In genomic region chr12:46519407-46519806, GRCh38 we compare ENCODE assay signal across 20 cellular contexts.
DNase-seq lines count a peak whose midpoint lies in the region; ATAC-seq and TF ChIP-seq lines count a peak whose summit lies in the region.
"Had no signal": no experiment of that assay in that cellular context is flagged by ENCODE, and none has a peak within 500 bp of the region (broad histone marks: within the 10 kb centered on the region; RNA-seq: fewer than 3 reads in every experiment).

No MANE protein-coding gene starts in this region.

- H3K4me1 ChIP-seq in tibial nerve (peaks cover 0 to 52% (median 14%) of the 10 kb centered on the region in 4 donors), adrenal gland (replicated peaks in 1 of 2) (peaks cover 0 to 6% of the 10 kb centered on the region in 2 donors)
- H3K4me1 ChIP-seq: HAP-1 had no signal

- 100% methylated on average over 1 of the region's 1 CpG for WGBS in tibial nerve, 2 donors
- 94 to 100% (median 97%) methylated on average over 1 of the region's 1 CpG for WGBS in adrenal gland, 4 donors

- H3K27ac Mint-ChIP-seq in activated T-cell treated with anti-CD3 and anti-CD28 coated beads, Interleukin-2, amount 50 U/mL, for 72 hours: peak overlapping the region; percentile 47
- peak overlapping the region; percentile 68 for H3K27ac Mint-ChIP-seq in activated T-helper 2 cell treated with anti-CD3 and anti-CD28 coated beads, Interferon-gamma antibody, Interleukin-2, Interleukin-4, amounts not matched to agents 10 μg/mL and 5 μg/mL and 100 μg/mL, durations not matched to agents 14 hours and 24 hours and 36 hours
- peak overlapping the region in 6 of 10 donors; percentile 14 to 78 (median 38) for H3K27ac Mint-ChIP-seq in naive thymus-derived CD8-positive, alpha-beta T cell
- H3K27ac Mint-ChIP-seq: CD8-positive, alpha-beta T cell had no signal

- TF ChIP-seq CTCF in tibial nerve (IDR thresholded peaks at IDR 0.05): no peak
- TF ChIP-seq CTCF in adrenal gland (IDR thresholded peaks at IDR 0.05): no peak

- no peaks in the 10 kb centered on the region for H3K9me3 ChIP-seq in tibial nerve
- no peaks in the 10 kb centered on the region for H3K9me3 ChIP-seq in adrenal gland (replicated peaks in 1 of 3)
- H3K9me3 ChIP-seq: HAP-1, left lung, SJCRH30, spleen had no signal

- peaks cover 5 to 10% of the 10 kb centered on the region in 2 donors for H3K9me3 Mint-ChIP-seq in activated T-cell treated with anti-CD3 and anti-CD28 coated beads, Interleukin-2, amount 50 U/mL, for 72 hours
- peaks cover 8% of the 10 kb centered on the region for H3K9me3 Mint-ChIP-seq in activated T-helper 2 cell treated with anti-CD3 and anti-CD28 coated beads, Interferon-gamma antibody, Interleukin-2, Interleukin-4, amounts not matched to agents 10 μg/mL and 5 μg/mL and 100 μg/mL, durations not matched to agents 14 hours and 24 hours and 36 hours
- H3K9me3 Mint-ChIP-seq in naive thymus-derived CD8-positive, alpha-beta T cell: no peaks in the 10 kb centered on the region
- H3K9me3 Mint-ChIP-seq: CD8-positive, alpha-beta T cell had no signal

- H3K36me3 ChIP-seq in tibial nerve: no peaks in the 10 kb centered on the region
- H3K36me3 ChIP-seq in adrenal gland (replicated peaks in 1 of 2): no peaks in the 10 kb centered on the region
- H3K36me3 ChIP-seq: HAP-1, left lung, SJCRH30, spleen had no signal

- H3K4me3 Mint-ChIP-seq in activated T-cell treated with anti-CD3 and anti-CD28 coated beads, Interleukin-2, amount 50 U/mL, for 72 hours: peak overlapping the region; percentile 48 to 68
- H3K4me3 Mint-ChIP-seq in activated T-helper 2 cell treated with anti-CD3 and anti-CD28 coated beads, Interferon-gamma antibody, Interleukin-2, Interleukin-4, amounts not matched to agents 10 μg/mL and 5 μg/mL and 100 μg/mL, durations not matched to agents 14 hours and 24 hours and 36 hours (ENCODE audit: low read depth): no peak overlapping the region
- no peak overlapping the region for H3K4me3 Mint-ChIP-seq in naive thymus-derived CD8-positive, alpha-beta T cell
- H3K4me3 Mint-ChIP-seq: CD8-positive, alpha-beta T cell had no signal

- H3K36me3 Mint-ChIP-seq in activated T-cell treated with anti-CD3 and anti-CD28 coated beads, Interleukin-2, amount 50 U/mL, for 72 hours (ENCODE audit: insufficient read depth in 2 of 2): peaks cover 8 to 12% of the 10 kb centered on the region in 2 donors
- peaks cover 18% of the 10 kb centered on the region for H3K36me3 Mint-ChIP-seq in activated T-helper 2 cell treated with anti-CD3 and anti-CD28 coated beads, Interferon-gamma antibody, Interleukin-2, Interleukin-4, amounts not matched to agents 10 μg/mL and 5 μg/mL and 100 μg/mL, durations not matched to agents 14 hours and 24 hours and 36 hours (ENCODE audit: low read depth)
- H3K36me3 Mint-ChIP-seq in naive thymus-derived CD8-positive, alpha-beta T cell: no peaks in the 10 kb centered on the region
- H3K36me3 Mint-ChIP-seq: CD8-positive, alpha-beta T cell had no signal

- TF ChIP-seq POLR2A in tibial nerve (IDR thresholded peaks at IDR 0.05) (no peak), adrenal gland (IDR thresholded peaks at IDR 0.05) (no peak)

- H3K27me3 ChIP-seq in tibial nerve (no peaks in the 10 kb centered on the region), adrenal gland (no peaks in the 10 kb centered on the region)
- H3K27me3 ChIP-seq: foreskin keratinocyte, left lung, SJCRH30, spleen had no signal

- H3K27me3 Mint-ChIP-seq in activated T-cell treated with anti-CD3 and anti-CD28 coated beads, Interleukin-2, amount 50 U/mL, for 72 hours (ENCODE audit: low read depth): no peaks in the 10 kb centered on the region
- no peaks in the 10 kb centered on the region for H3K27me3 Mint-ChIP-seq in activated T-helper 2 cell treated with anti-CD3 and anti-CD28 coated beads, Interferon-gamma antibody, Interleukin-2, Interleukin-4, amounts not matched to agents 10 μg/mL and 5 μg/mL and 100 μg/mL, durations not matched to agents 14 hours and 24 hours and 36 hours (ENCODE audit: low read depth)
- no peaks in the 10 kb centered on the region for H3K27me3 Mint-ChIP-seq in naive thymus-derived CD8-positive, alpha-beta T cell

- POLR2A ChIA-PET in naive thymus-derived CD8-positive, alpha-beta T cell (lab: Charles Lee): interaction anchor here (1.0 kb wide), 1 partner anchor 106 kb away, joined by 3 read pairs; no protein-coding TSS in a partner anchor

- H3K4me3 ChIP-seq in tibial nerve: no peak overlapping the region
- H3K4me3 ChIP-seq in adrenal gland: no peak overlapping the region
- H3K4me3 ChIP-seq: HAP-1, left lung, SJCRH30, spleen had no signal

- DNase-seq in activated T-cell treated with anti-CD3 and anti-CD28 coated beads, Interleukin-2, amount 50 U/mL, for 72 hours: no peak
- DNase-seq in activated T-cell treated with anti-CD3 and anti-CD28 coated beads, Interleukin-2, amount 50 U/mL, for 48 hours: no peak
- no peak for DNase-seq in activated T-helper 2 cell treated with anti-CD3 and anti-CD28 coated beads, Interferon-gamma antibody, Interleukin-2, Interleukin-4, amounts not matched to agents 10 μg/mL and 5 μg/mL and 100 μg/mL, durations not matched to agents 14 hours and 24 hours and 36 hours (ENCODE audit: low spot score)
- DNase-seq in naive thymus-derived CD8-positive, alpha-beta T cell: no peak
- DNase-seq in tibial nerve (ENCODE audit: low spot score in 2 of 2): no peak
- DNase-seq in adrenal gland: no peak
- no peak for DNase-seq in amniotic stem cell (lab: John Stamatoyannopoulos, UW)
- DNase-seq: activated CD4-positive, alpha-beta T cell treated with anti-CD3 and anti-CD28 coated beads, Interleukin-2, amount 50 U/mL, for 1 hour; CD8-positive, alpha-beta T cell; DND-41; foreskin keratinocyte; left lung; NCI-H1105 treated with DMSO at 0.1 percent for 48 hours; NCI-H526 treated with DMSO at 0.1 percent for 48 hours; OCI-M1; SJCRH30; spleen; T-helper 9 cell had no signal

- no peak for ATAC-seq in activated T-cell treated with anti-CD3 and anti-CD28 coated beads, Interleukin-2, amount 50 U/mL, for 72 hours (replicated peaks in 1 of 2)
- no peak for ATAC-seq in naive thymus-derived CD8-positive, alpha-beta T cell
- no peak for ATAC-seq in HG02571 (IDR thresholded peaks at IDR 0.05; ENCODE audit: unreplicated experiment)
- ATAC-seq: CD8-positive, alpha-beta T cell; foreskin keratinocyte; left lung had no signal

- peaks cover 78% of the 10 kb centered on the region for H3K4me1 Mint-ChIP-seq in activated T-cell treated with anti-CD3 and anti-CD28 coated beads, Interleukin-2, amount 50 U/mL, for 72 hours (ENCODE audit: low read depth)
- peaks cover 74% of the 10 kb centered on the region for H3K4me1 Mint-ChIP-seq in activated T-helper 2 cell treated with anti-CD3 and anti-CD28 coated beads, Interferon-gamma antibody, Interleukin-2, Interleukin-4, amounts not matched to agents 10 μg/mL and 5 μg/mL and 100 μg/mL, durations not matched to agents 14 hours and 24 hours and 36 hours (ENCODE audit: low read depth)
- H3K4me1 Mint-ChIP-seq in naive thymus-derived CD8-positive, alpha-beta T cell: peaks cover 30 to 73% (median 55%) of the 10 kb centered on the region in 4 donors

- TF ChIP-seq EP300 in tibial nerve (IDR thresholded peaks at IDR 0.05): no peak

- intact Hi-C loops in activated T-helper 2 cell treated with anti-CD3 and anti-CD28 coated beads, Interferon-gamma antibody, Interleukin-2, Interleukin-4, amounts not matched to agents 10 μg/mL and 5 μg/mL and 100 μg/mL, durations not matched to agents 14 hours and 24 hours and 36 hours (cut with micrococcal nuclease): no loop called here
- intact Hi-C loops in adrenal gland (cut with DNase I): no loop called here

- H3K27ac ChIP-seq in tibial nerve (peak overlapping the region in 3 of 4 donors; percentile 34 to 75 (median 65)), adrenal gland (peak overlapping the region in 1 of 5 donors; percentile 15)
- H3K27ac ChIP-seq: foreskin keratinocyte, SJCRH30 had no signal

Comparison
In these comparisons a context has a peak if more than half of its experiments do, and no peak if none do; other contexts are left out.
1. H3K4me3 Mint-ChIP-seq: peak in activated T-cell treated with anti-CD3 and anti-CD28 coated beads, Interleukin-2, amount 50 U/mL, for 72 hours (2 of 2); none in activated T-helper 2 cell treated with anti-CD3 and anti-CD28 coated beads, Interferon-gamma antibody, Interleukin-2, Interleukin-4, amounts not matched to agents 10 μg/mL and 5 μg/mL and 100 μg/mL, durations not matched to agents 14 hours and 24 hours and 36 hours (single experiment) and naive thymus-derived CD8-positive, alpha-beta T cell (0 of 10).
2. Peak in every context shown above with its lines, with median percentiles within 50 percentile points of each other: H3K27ac Mint-ChIP-seq.